ENCODE assay signal across 8 cellular contexts in the genomic region with DNA sequence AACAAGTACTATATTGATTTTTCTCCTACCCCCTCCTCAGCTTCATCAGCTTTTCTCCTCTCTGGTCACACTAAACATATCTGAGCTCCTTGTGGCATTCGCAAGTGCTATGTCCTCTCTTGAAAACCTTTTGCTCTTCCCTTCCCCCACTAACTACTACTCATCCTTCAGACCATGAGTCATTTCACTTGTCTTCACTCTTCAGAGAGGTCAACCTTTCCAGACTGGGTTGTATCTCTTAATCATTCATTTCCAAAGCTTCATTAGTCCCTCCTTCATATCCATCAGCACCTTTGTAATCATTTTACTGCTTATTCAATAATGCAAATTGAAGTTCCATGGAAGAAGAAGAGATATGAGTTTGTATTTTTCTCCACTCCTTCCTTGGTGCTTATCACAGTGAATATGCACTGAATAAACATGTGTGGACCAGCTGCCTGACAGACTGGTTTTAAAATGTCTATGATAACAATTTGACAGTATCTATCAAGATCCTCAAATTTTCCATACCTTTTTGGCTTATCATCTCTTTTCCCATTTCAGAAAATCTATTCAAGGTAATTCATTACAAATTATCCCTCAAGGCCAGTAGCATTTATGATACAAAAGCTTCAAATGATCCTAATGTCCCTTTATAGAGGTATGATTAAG. TPM values are rescaled to one million over a fixed set of nuclear protein-coding genes. Genes with fewer than 3 reads are reported as not detected.
DNase-seq lines count a peak whose midpoint lies in the region; ATAC-seq and TF ChIP-seq lines count a peak whose summit lies in the region.

No MANE protein-coding gene starts in this region.

- H3K4me3 ChIP-seq in brain microvascular endothelial cell (ENCODE audit: low read depth, low read length) (no peak overlapping the region), WERI-Rb-1 (ENCODE audit: low read depth, low read length) (no peak overlapping the region)

- H3K27ac ChIP-seq in brain microvascular endothelial cell (peak overlapping the region; percentile 55), WERI-Rb-1 (no peak overlapping the region)

- peak; percentile 34 for ATAC-seq in left ventricle myocardium superior

- no peaks in the 10 kb centered on the region for H3K27me3 ChIP-seq in brain microvascular endothelial cell (replicated peaks)
- H3K27me3 ChIP-seq in WERI-Rb-1 (ENCODE audit: insufficient read depth, low read depth, severe bottlenecking), result no peaks in the 10 kb centered on the region

- H3K9me3 ChIP-seq in WERI-Rb-1 (ENCODE audit: severe bottlenecking), result peaks cover 3% of the 10 kb centered on the region

- TF ChIP-seq CTCF in brain microvascular endothelial cell (IDR thresholded peaks at IDR 0.05; ENCODE audit: low read depth, low read length, missing control alignments) (no peak), WERI-Rb-1 (IDR thresholded peaks at IDR 0.05; ENCODE audit: low read depth, low read length) (no peak)

- in situ Hi-C loops in brain microvascular endothelial cell (cut with HindIII; ENCODE audit: low pct_ligation_motif_present, low sequenced_read_pairs), result no loop called here

- no peak for DNase-seq in left ventricle myocardium superior
- no peak for DNase-seq in cardiac septum (ENCODE audit: low spot score)
- DNase-seq in HT-29 (ENCODE audit: low spot score), result peak; percentile 17
- peak; percentile 79 for DNase-seq in brain microvascular endothelial cell
- peak; percentile 52 for DNase-seq in stromal cell of bone marrow (ENCODE audit: low read depth)
- no peak for DNase-seq in head of caudate nucleus
- no peak for DNase-seq in midbrain (lab: John Stamatoyannopoulos, UW)
- DNase-seq in WERI-Rb-1, result no peak

- intact Hi-C loops in left ventricle myocardium superior (cut with micrococcal nuclease), result no loop called here
- intact Hi-C loops in cardiac septum (cut with DNase I), result no loop called here
- intact Hi-C loops in head of caudate nucleus (cut with DNase I), result no loop called here

- H3K36me3 ChIP-seq in brain microvascular endothelial cell (replicated peaks) (peaks cover 2% of the 10 kb centered on the region), WERI-Rb-1 (no peaks in the 10 kb centered on the region)

RNA-seq across cellular contexts. Expression of gene DDX60L, which starts 28.4 kb away (rescaled TPM):
- 9.7 TPM for total RNA-seq in left ventricle myocardium superior
- total RNA-seq in cardiac septum, result 9.9 TPM
- total RNA-seq in HT-29 (2014; rRNA removed; shearing (Covaris generic)), result 1.9 and 5.0 TPM in 2 replicates

RNA-seq across cellular contexts. Expression of gene PALLD, which starts 45.0 kb away (rescaled TPM):
- total RNA-seq in left ventricle myocardium superior (998 TPM), cardiac septum (705 TPM)
- 1.3 and 2.5 TPM in 2 replicates for total RNA-seq in HT-29 (2014; rRNA removed; shearing (Covaris generic))

Comparison
In these comparisons a context has a peak if more than half of its experiments do, and no peak if none do; other contexts are left out.
1. DNase-seq: peak in HT-29 (single experiment), brain microvascular endothelial cell (single experiment) and stromal cell of bone marrow (single experiment); none in left ventricle myocardium superior (single experiment), cardiac septum (single experiment), head of caudate nucleus (0 of 42), midbrain (single experiment) and WERI-Rb-1 (single experiment).
2. RNA of gene PALLD, which starts 45.0 kb away (total RNA-seq): 998 TPM in left ventricle myocardium superior (single experiment) and 705 TPM in cardiac septum (single experiment); 1.3 to 2.5 TPM in HT-29; every median in the first group is over 100 times any median in the second.